ENCODE assay signal across 1 cellular context in the genomic region with DNA sequence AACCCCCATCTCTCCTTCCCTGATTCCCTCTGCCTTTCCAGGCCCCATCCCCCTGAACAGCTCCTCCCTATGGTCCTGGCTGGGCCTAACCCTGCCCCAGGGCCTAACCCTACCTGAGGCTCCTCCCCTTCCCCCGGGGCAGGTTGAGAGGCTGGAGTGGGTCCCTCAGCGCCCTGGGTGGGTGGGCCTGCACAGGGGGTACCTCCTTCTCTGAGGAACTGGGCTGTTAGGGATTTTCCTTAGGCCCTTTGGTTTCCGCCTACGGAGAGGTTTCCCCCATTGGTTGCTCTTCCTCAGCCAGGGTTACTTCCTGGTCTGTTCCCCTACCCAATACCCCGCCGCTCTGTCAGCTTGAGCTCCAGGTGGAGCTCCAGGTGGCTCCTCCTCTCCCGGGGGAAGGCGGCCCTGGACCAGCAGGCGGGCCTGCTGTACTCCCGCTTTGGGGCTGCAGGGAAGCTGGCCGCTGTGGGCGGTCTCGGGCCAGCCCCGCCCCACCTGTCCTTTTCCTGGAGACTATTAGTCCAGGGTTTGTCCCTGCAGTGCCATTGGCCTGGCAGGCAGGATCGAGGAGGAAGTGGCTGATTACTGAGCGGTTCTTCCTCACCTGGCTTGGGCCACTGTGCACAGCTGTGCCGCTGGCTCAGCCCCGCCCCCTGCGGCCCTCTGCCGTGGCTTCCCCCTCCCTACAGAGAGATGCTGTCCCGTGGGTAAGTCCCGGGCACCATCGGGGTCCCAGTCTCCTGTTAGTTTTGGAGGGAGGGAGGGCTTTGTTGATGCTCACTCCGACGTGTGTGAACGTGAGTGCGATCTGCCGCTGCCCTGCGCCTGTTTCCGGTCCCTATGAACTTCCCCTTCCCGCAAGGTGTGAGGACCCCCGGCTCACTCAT.
A peak's percentile ranks its signal among the peaks of the same experiment; 100 is the strongest.
TF ChIP-seq lines count a peak whose summit lies in the region.

No MANE protein-coding gene starts in this region.

TF ChIP-seq in A549, 52 proteins besides CTCF, POLR2A, EP300 and RAD21:
- TF ChIP-seq RCOR1 (IDR thresholded peaks at IDR 0.05; ENCODE audit: low read depth, low read length) (no peak), POLR2AphosphoS2 (conservative IDR thresholded peaks at IDR 0.05; ENCODE audit: low read length) (peak; percentile 74; the same call in 1 of the 2 replicates), MAZ (IDR thresholded peaks at IDR 0.05; ENCODE audit: borderline replicate concordance, low read depth, low read length) (no peak), TP53 (CRISPR knock-in tag; IDR thresholded peaks at IDR 0.05) (no peak), BHLHE40 (IDR thresholded peaks at IDR 0.05; ENCODE audit: low read depth, low read length) (no peak), MAX (IDR thresholded peaks at IDR 0.05) (peak; percentile 72), EHF (CRISPR knock-in tag; IDR thresholded peaks at IDR 0.05) (no peak), HOXB13 (CRISPR knock-in tag; IDR thresholded peaks at IDR 0.05; ENCODE audit: low read depth) (no peak), HEYL (CRISPR knock-in tag; IDR thresholded peaks at IDR 0.05) (no peak), TFCP2L1 (CRISPR knock-in tag; IDR thresholded peaks at IDR 0.05) (peak; percentile 63; the same call in 1 of the 2 replicates), PHF8 (IDR thresholded peaks at IDR 0.05; ENCODE audit: borderline replicate concordance, low read depth) (peak; percentile 47; the same call in 1 of the 2 replicates), JUN (IDR thresholded peaks at IDR 0.05) (peak; percentile 32 to 33; a peak in 2 of 5 replicates), HOXA7 (CRISPR knock-in tag; IDR thresholded peaks at IDR 0.05) (no peak), FOSL2 (IDR thresholded peaks at IDR 0.05) (no peak), FOSL2 (CRISPR knock-in tag; IDR thresholded peaks at IDR 0.05) (no peak)
- TF ChIP-seq, protein P1, sequence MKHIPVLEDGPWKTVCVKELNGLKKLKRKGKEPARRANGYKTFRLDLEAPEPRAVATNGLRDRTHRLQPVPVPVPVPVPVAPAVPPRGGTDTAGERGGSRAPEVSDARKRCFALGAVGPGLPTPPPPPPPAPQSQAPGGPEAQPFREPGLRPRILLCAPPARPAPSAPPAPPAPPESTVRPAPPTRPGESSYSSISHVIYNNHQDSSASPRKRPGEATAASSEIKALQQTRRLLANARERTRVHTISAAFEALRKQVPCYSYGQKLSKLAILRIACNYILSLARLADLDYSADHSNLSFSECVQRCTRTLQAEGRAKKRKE (CRISPR knock-in tag; IDR thresholded peaks at IDR 0.05; ENCODE audit: low read depth): no peak
- TF ChIP-seq, protein P2, sequence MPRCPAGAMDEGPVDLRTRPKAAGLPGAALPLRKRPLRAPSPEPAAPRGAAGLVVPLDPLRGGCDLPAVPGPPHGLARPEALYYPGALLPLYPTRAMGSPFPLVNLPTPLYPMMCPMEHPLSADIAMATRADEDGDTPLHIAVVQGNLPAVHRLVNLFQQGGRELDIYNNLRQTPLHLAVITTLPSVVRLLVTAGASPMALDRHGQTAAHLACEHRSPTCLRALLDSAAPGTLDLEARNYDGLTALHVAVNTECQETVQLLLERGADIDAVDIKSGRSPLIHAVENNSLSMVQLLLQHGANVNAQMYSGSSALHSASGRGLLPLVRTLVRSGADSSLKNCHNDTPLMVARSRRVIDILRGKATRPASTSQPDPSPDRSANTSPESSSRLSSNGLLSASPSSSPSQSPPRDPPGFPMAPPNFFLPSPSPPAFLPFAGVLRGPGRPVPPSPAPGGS (IDR thresholded peaks at IDR 0.05): 0 out of 3 replicates have a peak, but pooled peaks have one; percentile 43
- TF ChIP-seq, protein P3, sequence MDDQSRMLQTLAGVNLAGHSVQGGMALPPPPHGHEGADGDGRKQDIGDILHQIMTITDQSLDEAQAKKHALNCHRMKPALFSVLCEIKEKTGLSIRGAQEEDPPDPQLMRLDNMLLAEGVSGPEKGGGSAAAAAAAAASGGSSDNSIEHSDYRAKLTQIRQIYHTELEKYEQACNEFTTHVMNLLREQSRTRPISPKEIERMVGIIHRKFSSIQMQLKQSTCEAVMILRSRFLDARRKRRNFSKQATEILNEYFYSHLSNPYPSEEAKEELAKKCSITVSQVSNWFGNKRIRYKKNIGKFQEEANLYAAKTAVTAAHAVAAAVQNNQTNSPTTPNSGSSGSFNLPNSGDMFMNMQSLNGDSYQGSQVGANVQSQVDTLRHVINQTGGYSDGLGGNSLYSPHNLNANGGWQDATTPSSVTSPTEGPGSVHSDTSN (IDR thresholded peaks at IDR 0.05): peak; percentile 47; the same call in 1 of the 2 replicates
- TF ChIP-seq, protein P4, sequence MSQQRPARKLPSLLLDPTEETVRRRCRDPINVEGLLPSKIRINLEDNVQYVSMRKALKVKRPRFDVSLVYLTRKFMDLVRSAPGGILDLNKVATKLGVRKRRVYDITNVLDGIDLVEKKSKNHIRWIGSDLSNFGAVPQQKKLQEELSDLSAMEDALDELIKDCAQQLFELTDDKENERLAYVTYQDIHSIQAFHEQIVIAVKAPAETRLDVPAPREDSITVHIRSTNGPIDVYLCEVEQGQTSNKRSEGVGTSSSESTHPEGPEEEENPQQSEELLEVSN (IDR thresholded peaks at IDR 0.05; ENCODE audit: borderline replicate concordance, low read depth): peak; percentile 70; the same call in 1 of the 2 replicates
- TF ChIP-seq, protein P5, sequence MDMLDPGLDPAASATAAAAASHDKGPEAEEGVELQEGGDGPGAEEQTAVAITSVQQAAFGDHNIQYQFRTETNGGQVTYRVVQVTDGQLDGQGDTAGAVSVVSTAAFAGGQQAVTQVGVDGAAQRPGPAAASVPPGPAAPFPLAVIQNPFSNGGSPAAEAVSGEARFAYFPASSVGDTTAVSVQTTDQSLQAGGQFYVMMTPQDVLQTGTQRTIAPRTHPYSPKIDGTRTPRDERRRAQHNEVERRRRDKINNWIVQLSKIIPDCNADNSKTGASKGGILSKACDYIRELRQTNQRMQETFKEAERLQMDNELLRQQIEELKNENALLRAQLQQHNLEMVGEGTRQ (IDR thresholded peaks at IDR 0.05): no peak
